In the genomic region with DNA sequence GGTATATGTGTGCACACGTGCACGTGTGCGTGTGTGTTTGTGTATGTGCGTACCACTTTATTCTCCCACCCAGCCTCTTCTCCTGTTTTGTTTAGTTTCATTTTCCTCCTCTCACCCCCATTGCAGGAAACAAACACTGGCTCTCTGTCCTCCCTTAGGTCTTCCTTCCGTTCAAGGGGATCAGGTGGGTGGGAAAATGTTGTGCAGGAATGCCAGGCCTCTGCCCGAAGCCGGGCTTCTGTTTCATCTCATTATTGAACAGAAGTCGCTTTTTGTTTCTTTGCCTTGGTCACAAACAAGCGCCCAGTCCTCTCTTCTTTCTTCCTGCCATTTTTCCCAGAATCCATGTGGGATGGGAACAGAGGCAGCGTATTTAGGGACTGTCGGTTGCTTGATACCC, we compare ENCODE assay signal across 2 cellular contexts.
TF ChIP-seq lines count a peak whose summit lies in the region.

No MANE protein-coding gene starts in this region.

TF ChIP-seq in SK-N-SH, 30 proteins besides CTCF, POLR2A, EP300 and RAD21 (continued from another document):
- TF ChIP-seq, protein P1, sequence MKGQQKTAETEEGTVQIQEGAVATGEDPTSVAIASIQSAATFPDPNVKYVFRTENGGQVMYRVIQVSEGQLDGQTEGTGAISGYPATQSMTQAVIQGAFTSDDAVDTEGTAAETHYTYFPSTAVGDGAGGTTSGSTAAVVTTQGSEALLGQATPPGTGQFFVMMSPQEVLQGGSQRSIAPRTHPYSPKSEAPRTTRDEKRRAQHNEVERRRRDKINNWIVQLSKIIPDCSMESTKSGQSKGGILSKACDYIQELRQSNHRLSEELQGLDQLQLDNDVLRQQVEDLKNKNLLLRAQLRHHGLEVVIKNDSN (IDR thresholded peaks at IDR 0.05; ENCODE audit: borderline replicate concordance, low read depth): no peak
- no peak for TF ChIP-seq CHD2 (IDR thresholded peaks at IDR 0.05; ENCODE audit: low read length, partially characterized antibody)
- no peak for TF ChIP-seq POLR2AphosphoS5 (IDR thresholded peaks at IDR 0.05; ENCODE audit: low read depth, low read length)

TF ChIP-seq in SK-N-SH treated with all-trans-retinoic acid at 6 μM for 48 hours, 23 proteins besides CTCF, POLR2A, EP300 and RAD21 (continued from another document):
- TF ChIP-seq, protein P2, sequence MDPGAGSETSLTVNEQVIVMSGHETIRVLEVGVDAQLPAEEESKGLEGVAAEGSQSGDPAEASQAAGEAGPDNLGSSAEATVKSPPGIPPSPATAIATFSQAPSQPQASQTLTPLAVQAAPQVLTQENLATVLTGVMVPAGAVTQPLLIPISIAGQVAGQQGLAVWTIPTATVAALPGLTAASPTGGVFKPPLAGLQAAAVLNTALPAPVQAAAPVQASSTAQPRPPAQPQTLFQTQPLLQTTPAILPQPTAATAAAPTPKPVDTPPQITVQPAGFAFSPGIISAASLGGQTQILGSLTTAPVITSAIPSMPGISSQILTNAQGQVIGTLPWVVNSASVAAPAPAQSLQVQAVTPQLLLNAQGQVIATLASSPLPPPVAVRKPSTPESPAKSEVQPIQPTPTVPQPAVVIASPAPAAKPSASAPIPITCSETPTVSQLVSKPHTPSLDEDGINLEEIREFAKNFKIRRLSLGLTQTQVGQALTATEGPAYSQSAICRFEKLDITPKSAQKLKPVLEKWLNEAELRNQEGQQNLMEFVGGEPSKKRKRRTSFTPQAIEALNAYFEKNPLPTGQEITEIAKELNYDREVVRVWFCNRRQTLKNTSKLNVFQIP (CRISPR knock-in tag; IDR thresholded peaks at IDR 0.05; ENCODE audit: borderline replicate concordance, low read depth): no peak
- TF ChIP-seq TOX (CRISPR knock-in tag; IDR thresholded peaks at IDR 0.05; ENCODE audit: borderline replicate concordance) (no peak), PPARA (CRISPR knock-in tag; IDR thresholded peaks at IDR 0.05; ENCODE audit: borderline replicate concordance) (no peak), ISL1 (CRISPR knock-in tag; IDR thresholded peaks at IDR 0.05) (no peak), GLIS3 (CRISPR knock-in tag; IDR thresholded peaks at IDR 0.05) (no peak), RARB (CRISPR knock-in tag; IDR thresholded peaks at IDR 0.05) (no peak)
- TF ChIP-seq, protein P3, sequence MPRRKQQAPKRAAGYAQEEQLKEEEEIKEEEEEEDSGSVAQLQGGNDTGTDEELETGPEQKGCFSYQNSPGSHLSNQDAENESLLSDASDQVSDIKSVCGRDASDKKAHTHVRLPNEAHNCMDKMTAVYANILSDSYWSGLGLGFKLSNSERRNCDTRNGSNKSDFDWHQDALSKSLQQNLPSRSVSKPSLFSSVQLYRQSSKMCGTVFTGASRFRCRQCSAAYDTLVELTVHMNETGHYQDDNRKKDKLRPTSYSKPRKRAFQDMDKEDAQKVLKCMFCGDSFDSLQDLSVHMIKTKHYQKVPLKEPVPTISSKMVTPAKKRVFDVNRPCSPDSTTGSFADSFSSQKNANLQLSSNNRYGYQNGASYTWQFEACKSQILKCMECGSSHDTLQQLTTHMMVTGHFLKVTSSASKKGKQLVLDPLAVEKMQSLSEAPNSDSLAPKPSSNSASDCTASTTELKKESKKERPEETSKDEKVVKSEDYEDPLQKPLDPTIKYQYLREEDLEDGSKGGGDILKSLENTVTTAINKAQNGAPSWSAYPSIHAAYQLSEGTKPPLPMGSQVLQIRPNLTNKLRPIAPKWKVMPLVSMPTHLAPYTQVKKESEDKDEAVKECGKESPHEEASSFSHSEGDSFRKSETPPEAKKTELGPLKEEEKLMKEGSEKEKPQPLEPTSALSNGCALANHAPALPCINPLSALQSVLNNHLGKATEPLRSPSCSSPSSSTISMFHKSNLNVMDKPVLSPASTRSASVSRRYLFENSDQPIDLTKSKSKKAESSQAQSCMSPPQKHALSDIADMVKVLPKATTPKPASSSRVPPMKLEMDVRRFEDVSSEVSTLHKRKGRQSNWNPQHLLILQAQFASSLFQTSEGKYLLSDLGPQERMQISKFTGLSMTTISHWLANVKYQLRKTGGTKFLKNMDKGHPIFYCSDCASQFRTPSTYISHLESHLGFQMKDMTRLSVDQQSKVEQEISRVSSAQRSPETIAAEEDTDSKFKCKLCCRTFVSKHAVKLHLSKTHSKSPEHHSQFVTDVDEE (CRISPR knock-in tag; IDR thresholded peaks at IDR 0.05): no peak
- TF ChIP-seq, protein P4, sequence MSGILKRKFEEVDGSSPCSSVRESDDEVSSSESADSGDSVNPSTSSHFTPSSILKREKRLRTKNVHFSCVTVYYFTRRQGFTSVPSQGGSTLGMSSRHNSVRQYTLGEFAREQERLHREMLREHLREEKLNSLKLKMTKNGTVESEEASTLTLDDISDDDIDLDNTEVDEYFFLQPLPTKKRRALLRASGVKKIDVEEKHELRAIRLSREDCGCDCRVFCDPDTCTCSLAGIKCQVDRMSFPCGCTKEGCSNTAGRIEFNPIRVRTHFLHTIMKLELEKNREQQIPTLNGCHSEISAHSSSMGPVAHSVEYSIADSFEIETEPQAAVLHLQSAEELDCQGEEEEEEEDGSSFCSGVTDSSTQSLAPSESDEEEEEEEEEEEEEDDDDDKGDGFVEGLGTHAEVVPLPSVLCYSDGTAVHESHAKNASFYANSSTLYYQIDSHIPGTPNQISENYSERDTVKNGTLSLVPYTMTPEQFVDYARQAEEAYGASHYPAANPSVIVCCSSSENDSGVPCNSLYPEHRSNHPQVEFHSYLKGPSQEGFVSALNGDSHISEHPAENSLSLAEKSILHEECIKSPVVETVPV (CRISPR knock-in tag; IDR thresholded peaks at IDR 0.05): no peak
